In the genomic region with DNA sequence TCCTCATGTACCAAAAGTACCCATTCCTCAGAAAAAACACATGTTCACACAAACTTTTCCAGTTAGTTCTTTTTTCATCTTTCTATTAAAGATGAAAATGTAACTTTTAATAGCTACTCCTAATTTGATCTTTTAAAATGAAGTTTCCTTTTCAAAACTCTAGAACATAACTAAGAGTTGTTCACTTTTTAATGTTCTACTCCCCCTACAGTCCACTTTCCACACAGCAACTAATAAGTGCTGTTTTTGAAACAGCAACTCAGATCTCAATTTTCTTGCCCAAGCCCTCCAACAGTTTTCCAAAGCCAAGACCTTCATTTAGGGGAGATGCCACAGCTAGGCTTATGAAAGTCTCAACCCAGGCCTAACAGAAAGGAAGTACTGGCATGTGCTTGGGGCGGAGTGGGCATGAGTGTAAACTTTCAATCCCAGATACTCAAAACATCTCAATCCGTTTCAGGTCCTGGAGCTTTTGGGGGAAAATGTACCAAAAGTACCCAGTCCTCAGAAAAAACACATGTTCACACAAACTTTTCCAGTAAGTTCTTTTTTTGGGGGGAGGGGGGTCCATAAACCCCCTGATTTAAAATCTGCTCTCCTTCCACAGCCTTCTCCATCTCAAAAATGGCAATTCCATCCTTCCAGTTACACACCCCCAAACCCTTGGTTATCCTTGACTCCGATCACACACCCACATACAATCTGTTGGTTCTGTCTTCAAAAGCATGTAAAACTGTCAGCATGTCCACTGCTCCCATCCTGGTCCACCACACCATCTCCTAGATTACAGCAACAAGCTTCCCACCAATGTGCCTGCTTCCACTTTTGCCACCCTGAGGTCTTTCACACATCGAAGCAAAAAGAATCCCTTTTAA, we compare ENCODE assay signal across 8 cellular contexts. TPM values are rescaled to one million over a fixed set of nuclear protein-coding genes. Genes with fewer than 3 reads are reported as not detected.
DNase-seq lines count a peak whose midpoint lies in the region; ATAC-seq and TF ChIP-seq lines count a peak whose summit lies in the region.

No MANE protein-coding gene starts in this region.

- H3K27me3 Mint-ChIP-seq in HFFc6 (ENCODE audit: insufficient read depth) (peaks cover 2% of the 10 kb centered on the region), naive B cell (peaks cover 0 to 5% (median 5%) of the 10 kb centered on the region in 3 donors)

- TF ChIP-seq CTCF in HFFc6 (IDR thresholded peaks at IDR 0.05), result peak; percentile 82

- peak overlapping the region; percentile 90 for H3K27ac Mint-ChIP-seq in HFFc6
- H3K27ac Mint-ChIP-seq in naive B cell, result peak overlapping the region in 5 of 6 donors; percentile 24 to 93 (median 87)

- H3K36me3 Mint-ChIP-seq in HFFc6 (ENCODE audit: low read depth), result no peaks in the 10 kb centered on the region
- H3K36me3 Mint-ChIP-seq in naive B cell, result peaks cover 5 to 6% of the 10 kb centered on the region in 2 donors

- H3K4me1 Mint-ChIP-seq in HFFc6 (ENCODE audit: low read depth) (peaks cover 56% of the 10 kb centered on the region), naive B cell (peaks cover 39 to 58% (median 51%) of the 10 kb centered on the region in 3 donors)

- H3K9me3 Mint-ChIP-seq in HFFc6 (no peaks in the 10 kb centered on the region), naive B cell (no peaks in the 10 kb centered on the region)

- ATAC-seq in naive B cell (ENCODE audit: low read depth in 2 of 2) (no peak), GM21528 (IDR thresholded peaks at IDR 0.05; ENCODE audit: low FRiP score, unreplicated experiment) (no peak)

- peak overlapping the region; percentile 93 for H3K4me3 Mint-ChIP-seq in HFFc6
- H3K4me3 Mint-ChIP-seq in naive B cell, result peak overlapping the region; percentile 83 to 96 (median 91)

- DNase-seq in NCI-H1417 (lab: John Stamatoyannopoulos, UW) (peak; percentile 3 to 52 (median 30)), NCI-H1417 treated with DMSO at 0.1 percent for 48 hours (lab: John Stamatoyannopoulos, UW) (no peak), HFFc6 (peak; percentile 53), RKO (ENCODE audit: low spot score) (peak; percentile 70), dermis blood vessel endothelial cell (peak; percentile 71), naive B cell (peak; percentile 45)
- no peak for DNase-seq in stimulated activated CD8-positive, alpha-beta memory T cell treated with anti-CD3 and anti-CD28 coated beads, Interleukin-4, amount 100 ng/mL, for 48 hours

RNA-seq across cellular contexts. Expression of gene FBL, which starts 2.0 kb away (rescaled TPM):
- total RNA-seq in HFFc6 (2021; fragmentation: NEBNext Ultra II Directional; extraction: Animal tissue kit (Norgen Biotek cat#: 25700)), result 100 to 1,000 TPM; 167 to 234 (median 217) TPM
- 141 and 233 TPM in 2 replicates for total RNA-seq in dermis blood vessel endothelial cell
- polyA plus RNA-seq in naive B cell (ENCODE audit: low read depth in 6 of 6), result 100 to 1,000 TPM; 169 to 203 (median 179) TPM

RNA-seq across cellular contexts. Expression of gene DYRK1B, which starts 10.2 kb away (rescaled TPM):
- total RNA-seq in HFFc6 (2021; fragmentation: NEBNext Ultra II Directional; extraction: Animal tissue kit (Norgen Biotek cat#: 25700)), result 10 to 100 TPM in 4 of 6 experiments, 1 to 10 TPM in 2; 8.9 to 20.2 (median 12.7) TPM
- 21.4 and 37.2 TPM in 2 replicates for total RNA-seq in dermis blood vessel endothelial cell
- 10 to 100 TPM in 4 of 6 donors, 1 to 10 TPM in 2; 8.8 to 15.9 (median 10.5) TPM for polyA plus RNA-seq in naive B cell (ENCODE audit: low read depth in 6 of 6)

Comparison
In these comparisons a context has a peak if more than half of its experiments do, and no peak if none do; other contexts are left out.
1. DNase-seq: peak in NCI-H1417 (3 of 3), HFFc6 (single experiment), RKO (single experiment), dermis blood vessel endothelial cell (single experiment) and naive B cell (single experiment); none in NCI-H1417 treated with DMSO at 0.1 percent for 48 hours (single experiment) and stimulated activated CD8-positive, alpha-beta memory T cell treated with anti-CD3 and anti-CD28 coated beads, Interleukin-4, amount 100 ng/mL, for 48 hours (single experiment).